8 cellular contexts compared by ENCODE assay signal in genomic region chr5:2751592-2752021, GRCh38. TPM values are rescaled to one million over a fixed set of nuclear protein-coding genes. Genes with fewer than 3 reads are reported as not detected.
A peak's percentile ranks its signal among the peaks of the same experiment; 100 is the strongest.
DNase-seq lines count a peak whose midpoint lies in the region; ATAC-seq lines count a peak whose summit lies in the region.

Gene IRX2, minus strand, starts transcription at chr5:2751677. Its CDS starts 264 bp downstream, at chr5:2751413.

- peaks cover under 1% of the 10 kb centered on the region for H3K9me3 ChIP-seq in T-helper 17 cell (ENCODE audit: control insufficient read depth, low read length, poor library complexity, severe bottlenecking)

- peak; percentile 37 for DNase-seq in SIG-M5 treated with dmso at 0.1 percent for 504 hours (lab: John Stamatoyannopoulos, UW; ENCODE audit: unreplicated experiment)
- DNase-seq in SIG-M5 (lab: John Stamatoyannopoulos, UW): no peak
- DNase-seq in T-helper 17 cell: no peak
- peak; percentile 88 for DNase-seq in Right ventricle myocardium inferior (ENCODE audit: missing footprints)
- DNase-seq in retina: peak; percentile 81
- DNase-seq in SHP77 treated with DMSO at 0.1 percent for 48 hours (lab: John Stamatoyannopoulos, UW): no peak

- H3K27me3 Mint-ChIP-seq in T-helper 17 cell: peaks cover 56% of the 10 kb centered on the region

- H3K4me1 Mint-ChIP-seq in T-helper 17 cell: peaks cover 9% of the 10 kb centered on the region

- H3K36me3 Mint-ChIP-seq in T-helper 17 cell (ENCODE audit: low read depth): peaks cover 4% of the 10 kb centered on the region

- H3K4me3 Mint-ChIP-seq in T-helper 17 cell: peak within 1 kb of the TSS; percentile 66

- ATAC-seq in T-helper 17 cell: no peak
- peak; percentile 93 for ATAC-seq in Right ventricle myocardium inferior
- no peak for ATAC-seq in GM19395 (IDR thresholded peaks at IDR 0.05; ENCODE audit: unreplicated experiment)
- ATAC-seq in GM18511 (IDR thresholded peaks at IDR 0.05; ENCODE audit: unreplicated experiment): no peak

- intact Hi-C loops in Right ventricle myocardium inferior (cut with DNase I): no loop called here

- no peak within 1 kb of the TSS for H3K27ac Mint-ChIP-seq in T-helper 17 cell

RNA-seq across cellular contexts. Expression of gene IRX2, which starts in this region (rescaled TPM):
- not detected for total RNA-seq in T-helper 17 cell
- 7.3 TPM for total RNA-seq in Right ventricle myocardium inferior

Comparison
In these comparisons a context has a peak if more than half of its experiments do, and no peak if none do; other contexts are left out.
1. DNase-seq: peak in SIG-M5 treated with dmso at 0.1 percent for 504 hours (single experiment), Right ventricle myocardium inferior (single experiment) and retina (single experiment); none in SIG-M5 (single experiment), T-helper 17 cell (0 of 3) and SHP77 treated with DMSO at 0.1 percent for 48 hours (single experiment).